Comparison of ENCODE assay signal across 10 cellular contexts in the genomic region with DNA sequence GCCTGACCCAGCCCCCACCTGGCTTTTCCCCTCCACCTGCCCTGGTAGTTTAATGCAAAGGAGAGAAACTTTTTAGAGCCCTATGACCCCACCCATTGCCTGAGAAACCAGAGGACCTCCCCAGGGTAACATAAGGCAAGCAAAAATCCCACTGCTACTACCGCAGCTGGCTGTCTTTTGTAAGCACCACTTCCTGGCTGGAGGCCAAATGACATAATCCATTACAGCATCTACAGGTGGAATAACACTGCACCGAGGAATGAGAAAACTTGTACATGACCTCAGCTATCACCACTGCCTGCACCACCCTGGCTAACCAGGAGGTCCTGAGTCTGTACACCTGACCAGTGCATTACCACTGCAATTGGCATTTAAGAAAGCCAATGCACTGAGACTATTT.
A peak's percentile ranks its signal among the peaks of the same experiment; 100 is the strongest.
DNase-seq lines count a peak whose midpoint lies in the region; TF ChIP-seq lines count a peak whose summit lies in the region.
"Had no signal": no experiment of that assay in that cellular context is flagged by ENCODE, and none has a peak within 500 bp of the region (broad histone marks: within the 10 kb centered on the region; RNA-seq: fewer than 3 reads in every experiment).

No MANE protein-coding gene starts in this region.

- no peak overlapping the region for H4K8ac ChIP-seq in H9 (replicated peaks; ENCODE audit: insufficient read length, low read depth, low read length)

- H3K4me1 Mint-ChIP-seq in H9, result peaks cover 3% of the 10 kb centered on the region in 2 experiments; a peak in 2 of 4 replicates

- H3K4me3 Mint-ChIP-seq in H9, result no peak overlapping the region

- H4K20me1 ChIP-seq in H9 (ENCODE audit: control insufficient read depth, insufficient read depth, insufficient read length), result no peaks in the 10 kb centered on the region

- no peaks in the 10 kb centered on the region for H3K27me3 Mint-ChIP-seq in H9 (ENCODE audit: low read depth)

- no peak overlapping the region for H2BK12ac ChIP-seq in H9 (ENCODE audit: insufficient read length, low read depth, low read length)

- no peak overlapping the region for H4K5ac ChIP-seq in H9 (ENCODE audit: insufficient read length, low read depth, low read length)

- H3K14ac ChIP-seq in H9 (ENCODE audit: insufficient read depth, low read length), result no peak overlapping the region

- no peak for TF ChIP-seq POLR2A in Peyer's patch (IDR thresholded peaks at IDR 0.05)

- H2AFZ ChIP-seq in H9 (ENCODE audit: low read length), result no peak overlapping the region

- DNase-seq in DMS 273 treated with DMSO at 0.1 percent for 48 hours (lab: John Stamatoyannopoulos, UW), result peak; percentile 30
- peak; percentile 4 for DNase-seq in LNCaP clone FGC (ENCODE audit: low read depth)
- DNase-seq in RPMI8226, result peak; percentile 24
- peak; percentile 67 for DNase-seq in kidney epithelial cell (ENCODE audit: low read depth)
- DNase-seq in Peyer's patch, result no peak
- DNase-seq in 8988T, result no peak
- DNase-seq in H9, result no peak
- no peak for DNase-seq in hypothalamus (lab: John Stamatoyannopoulos, UW)
- DNase-seq: cerebellar nuclear complex, T-helper 1 cell had no signal

- H2BK15ac ChIP-seq in H9 (ENCODE audit: low read depth, low read length), result no peak overlapping the region

- no peak for TF ChIP-seq CTCF in LNCaP clone FGC (IDR thresholded peaks at IDR 0.05; ENCODE audit: control insufficient read depth, extremely low read depth, insufficient read depth)
- no peak for TF ChIP-seq CTCF in kidney epithelial cell (IDR thresholded peaks at IDR 0.05; ENCODE audit: insufficient read depth, low read length, poor library complexity, severe bottlenecking)
- no peak for TF ChIP-seq CTCF in Peyer's patch (IDR thresholded peaks at IDR 0.05)
- no peak for TF ChIP-seq CTCF in H9 (conservative IDR thresholded peaks at IDR 0.05)

- no peak overlapping the region for H3K56ac ChIP-seq in H9 (ENCODE audit: insufficient read length, low read depth, low read length)

- H2BK5ac ChIP-seq in H9 (ENCODE audit: insufficient read length, low read length), result no peak overlapping the region

- H3K27me3 ChIP-seq in kidney epithelial cell (ENCODE audit: control insufficient read depth, insufficient read depth, low read length) (no peaks in the 10 kb centered on the region), Peyer's patch (no peaks in the 10 kb centered on the region), H9 (ENCODE audit: insufficient read depth, low read length) (no peaks in the 10 kb centered on the region)

- no peak overlapping the region; a peak in 1 of 7 replicates for H3K27ac Mint-ChIP-seq in H9

- H3T11ph ChIP-seq in H9 (ENCODE audit: low read length), result no peak overlapping the region

- H3K4ac ChIP-seq in H9 (ENCODE audit: low read depth, low read length), result no peak overlapping the region

- no peak overlapping the region for H3K18ac ChIP-seq in H9 (ENCODE audit: insufficient read length, low read depth, low read length)

- H3K9ac ChIP-seq in H9 (ENCODE audit: extremely low read depth, insufficient read length, low read length), result no peak overlapping the region

- H3K23me2 ChIP-seq in H9 (ENCODE audit: insufficient read length, low read depth, low read length, poor library complexity, severe bottlenecking), result no peaks in the 10 kb centered on the region

- H4K91ac ChIP-seq in H9 (ENCODE audit: insufficient read length, low read depth, low read length), result no peak overlapping the region

- no peak overlapping the region for H3K4me2 ChIP-seq in H9 (ENCODE audit: insufficient read depth, insufficient read length, low read length)

- no peak overlapping the region for H3K23ac ChIP-seq in H9 (ENCODE audit: insufficient read length, low read depth, low read length)

- H3K4me1 ChIP-seq in Peyer's patch (no peaks in the 10 kb centered on the region), H9 (ENCODE audit: insufficient read depth, low read length) (no peaks in the 10 kb centered on the region)

- H3K4me3 ChIP-seq in LNCaP clone FGC (ENCODE audit: low read depth, low read length), result no peak overlapping the region
- H3K4me3 ChIP-seq in kidney epithelial cell (ENCODE audit: low read depth, low read length), result no peak overlapping the region
- no peak overlapping the region for H3K4me3 ChIP-seq in Peyer's patch

- H2AK5ac ChIP-seq in H9 (ENCODE audit: insufficient read length, low read length), result no peak overlapping the region

- H2BK120ac ChIP-seq in H9 (ENCODE audit: low read depth, low read length, poor library complexity, severe bottlenecking), result no peak overlapping the region

- no peak overlapping the region for H2BK20ac ChIP-seq in H9 (ENCODE audit: low read depth, low read length, poor library complexity, severe bottlenecking)

- peaks cover 3 to 9% of the 10 kb centered on the region in 2 experiments; a peak in 3 of 5 replicates for H3K9me3 Mint-ChIP-seq in H9

- H3K9me3 ChIP-seq in Peyer's patch, result no peaks in the 10 kb centered on the region
- H3K9me3 ChIP-seq in H9 (ENCODE audit: control insufficient read depth, low read depth, low read length), result no peaks in the 10 kb centered on the region

- H3K27ac ChIP-seq in Peyer's patch, result no peak overlapping the region
- no peak overlapping the region for H3K27ac ChIP-seq in H9 (ENCODE audit: insufficient read length, low read depth, low read length)

- H3K79me1 ChIP-seq in H9 (ENCODE audit: insufficient read depth, low read depth, low read length, poor library complexity, severe bottlenecking), result no peaks in the 10 kb centered on the region

- H3K36me3 ChIP-seq in kidney epithelial cell (ENCODE audit: control insufficient read depth, insufficient read depth, low read length), result no peaks in the 10 kb centered on the region
- no peaks in the 10 kb centered on the region for H3K36me3 ChIP-seq in Peyer's patch

- no CpG with 5 or more reads among the region's 2 CpGs for WGBS in H9 (ENCODE audit: extremely low coverage, insufficient read length, low lambda C conversion rate)

- peaks cover 0 to 10% (median 0%) of the 10 kb centered on the region in 3 experiments; a peak in 1 of 7 replicates for H3K36me3 Mint-ChIP-seq in H9 (ENCODE audit: insufficient read depth in 1 of 3, low read depth in 3 of 3)

- no peaks in the 10 kb centered on the region for H3K79me2 ChIP-seq in H9 (ENCODE audit: insufficient read depth, low read length)

Comparison
In these comparisons a context has a peak if more than half of its experiments do, and no peak if none do; other contexts are left out.
1. DNase-seq: peak in DMS 273 treated with DMSO at 0.1 percent for 48 hours (single experiment), LNCaP clone FGC (single experiment), RPMI8226 (single experiment) and kidney epithelial cell (single experiment); none in Peyer's patch (0 of 3), 8988T (single experiment), H9 (single experiment) and hypothalamus (0 of 51).